Comparison of ENCODE assay signal across 8 cellular contexts in genomic region chr3:47381317-47382157, GRCh38. TPM values are rescaled to one million over a fixed set of nuclear protein-coding genes. Genes with fewer than 3 reads are reported as not detected.
A peak's percentile ranks its signal among the peaks of the same experiment; 100 is the strongest.
DNase-seq lines count a peak whose midpoint lies in the region; ATAC-seq and TF ChIP-seq lines count a peak whose summit lies in the region.

No MANE protein-coding gene starts in this region.

- H2BK5ac ChIP-seq in IMR-90 (ENCODE audit: low read depth, low read length, poor library complexity, severe bottlenecking): peak overlapping the region; percentile 74

- peak overlapping the region; percentile 87 for H3K4me3 ChIP-seq in DOHH2 (ENCODE audit: low read length)
- peak overlapping the region; percentile 58 for H3K4me3 ChIP-seq in IMR-90 (ENCODE audit: insufficient read depth, low read depth, low read length)
- peak overlapping the region; percentile 84 to 88 for H3K4me3 ChIP-seq in neutrophil (ENCODE audit: low read depth in 1 of 2, low read length in 1 of 2)

- H2BK20ac ChIP-seq in IMR-90 (ENCODE audit: low read depth, low read length): no peak overlapping the region

- H3K27ac ChIP-seq in DOHH2 (ENCODE audit: low read depth, low read length) (peak overlapping the region; percentile 65), IMR-90 (ENCODE audit: insufficient read depth, low read length) (peak overlapping the region; percentile 75), neutrophil (peak overlapping the region; percentile 93), substantia nigra (ENCODE audit: low read depth, low read length, poor library complexity, severe bottlenecking) (peak overlapping the region; percentile 93)

- H4K5ac ChIP-seq in IMR-90 (ENCODE audit: low read depth, low read length): peak overlapping the region; percentile 32

- TF ChIP-seq CTCF in DOHH2 (IDR thresholded peaks at IDR 0.05; ENCODE audit: low read depth, low read length, poor library complexity, severe bottlenecking) (no peak), IMR-90 (conservative IDR thresholded peaks at IDR 0.05; ENCODE audit: low read depth, low read length) (no peak), neutrophil (IDR thresholded peaks at IDR 0.05) (no peak)

- no TSS peak for BruUV-seq in IMR-90 (replicated peaks; lab: Mats Ljungman, UMichigan)

- H2AK9ac ChIP-seq in IMR-90 (replicated peaks; ENCODE audit: low read depth, low read length, poor library complexity): peak overlapping the region; percentile 99

- H3K79me2 ChIP-seq in DOHH2 (ENCODE audit: control insufficient read depth, low read length): peaks cover 75% of the 10 kb centered on the region

- peaks cover 15% of the 10 kb centered on the region for H3K9me1 ChIP-seq in IMR-90 (ENCODE audit: insufficient read depth, low read length)

- H3F3A ChIP-seq in DOHH2 (ENCODE audit: control insufficient read depth, insufficient read depth): no peaks in the 10 kb centered on the region

- H2AK5ac ChIP-seq in IMR-90 (ENCODE audit: low read depth, low read length): peak overlapping the region; percentile 97

- H3K36me3 ChIP-seq in DOHH2 (ENCODE audit: control insufficient read depth, low read length): no peaks in the 10 kb centered on the region
- peaks cover 4% of the 10 kb centered on the region; the same call in 1 of the 2 replicates for H3K36me3 ChIP-seq in IMR-90 (ENCODE audit: control insufficient read depth, insufficient read depth, low read length)
- H3K36me3 ChIP-seq in neutrophil: peaks cover 11% of the 10 kb centered on the region

- 0 out of 2 replicates have a peak, but pooled peaks cover 4% of the 10 kb centered on the region for H4K20me1 ChIP-seq in DOHH2 (ENCODE audit: control insufficient read depth, insufficient read depth, low read depth, low read length)
- peaks cover 40% of the 10 kb centered on the region for H4K20me1 ChIP-seq in IMR-90 (ENCODE audit: insufficient read depth, low read length)

- H3K27me3 ChIP-seq in DOHH2 (ENCODE audit: control insufficient read depth, low read length): no peaks in the 10 kb centered on the region
- H3K27me3 ChIP-seq in IMR-90 (ENCODE audit: control insufficient read depth, insufficient read depth, low read length): no peaks in the 10 kb centered on the region
- H3K27me3 ChIP-seq in neutrophil: no peaks in the 10 kb centered on the region

- peak overlapping the region; percentile 11; the same call in 1 of the 2 replicates for H3K18ac ChIP-seq in IMR-90 (ENCODE audit: low read depth, low read length)

- in situ Hi-C loops in IMR-90 (cut with MboI; ENCODE audit: low sequenced_read_pairs): no loop called here

- peaks cover 32 to 73% of the 10 kb centered on the region in 2 experiments for H3K79me1 ChIP-seq in IMR-90 (ENCODE audit: low read depth in 1 of 2, low read length in 2 of 2)

- WGBS in IMR-90 (ENCODE audit: extremely low coverage in 2 of 2, insufficient read length in 1 of 2), 2 experiments: 2% methylated on average over 18 of the region's 44 CpGs; no CpG with 5 or more reads in 1 of the 2 experiments

- H2BK15ac ChIP-seq in IMR-90 (ENCODE audit: low read depth, low read length): no peak overlapping the region

- H3K9me2 ChIP-seq in DOHH2 (replicated peaks; ENCODE audit: control insufficient read depth, low read length): no peaks in the 10 kb centered on the region

- H3K4me2 ChIP-seq in DOHH2 (ENCODE audit: low read length) (peak overlapping the region; percentile 67), IMR-90 (ENCODE audit: low read depth, low read length) (peak overlapping the region; percentile 94)

- H4K8ac ChIP-seq in IMR-90 (ENCODE audit: low read depth in 2 of 2, low read length in 2 of 2): peak overlapping the region; percentile 80 to 93; a peak in 3 of 4 replicates

- intact Hi-C loops in IMR-90 (cut with micrococcal nuclease): loop anchor here (5.0 kb wide), 1 partner anchor 406 kb away; no protein-coding TSS in a partner anchor

- ATAC-seq in GM21576 (IDR thresholded peaks at IDR 0.05; ENCODE audit: unreplicated experiment) (peak; percentile 63), IMR-90 (ENCODE audit: low read depth) (peak; percentile 86)

- peak overlapping the region; percentile 89 for H3K23ac ChIP-seq in IMR-90 (ENCODE audit: low read depth, low read length)

- peak overlapping the region; percentile 95 for H3K4ac ChIP-seq in IMR-90 (ENCODE audit: low read depth, low read length)

- CTCF ChIA-PET in IMR-90 (lab: Yijun Ruan, JAX): no interaction called here

- dilution Hi-C loops in IMR-90 (cut with HindIII; ENCODE audit: low sequenced_read_pairs, unreplicated experiment): no loop called here

- peak overlapping the region; percentile 86 for H2AFZ ChIP-seq in IMR-90 (replicated peaks; ENCODE audit: low read length, poor library complexity)

- no peak; the same call in 1 of the 2 replicates for TF ChIP-seq RAD21 in IMR-90 (IDR thresholded peaks at IDR 0.05; ENCODE audit: low read length)

- peak; percentile 85 for DNase-seq in IMR-90
- DNase-seq in SIG-M5 (lab: John Stamatoyannopoulos, UW): peak; percentile 59
- peak; percentile 60 for DNase-seq in activated gamma-delta T cell treated with anti-CD3 and anti-CD28 coated beads, Interleukin-2, amount 50 U/mL, for 16 hours (ENCODE audit: low read depth)
- DNase-seq in foreskin melanocyte: peak; percentile 86
- DNase-seq in substantia nigra (lab: John Stamatoyannopoulos, UW): peak in 40 of 49 donors; percentile 25 to 85 (median 69)

- TF ChIP-seq POLR2A in IMR-90 (IDR thresholded peaks at IDR 0.05; ENCODE audit: low read depth, low read length): peak; percentile 38

- H3K9ac ChIP-seq in IMR-90 (ENCODE audit: low read depth, low read length): peak overlapping the region; percentile 75

- peak overlapping the region; percentile 67; the same call in 1 of the 2 replicates for H3K56ac ChIP-seq in IMR-90 (ENCODE audit: extremely low read depth, insufficient read depth, low read length)

- no peaks in the 10 kb centered on the region for H3K9me3 ChIP-seq in DOHH2 (ENCODE audit: control insufficient read depth, insufficient read depth, low read length)
- H3K9me3 ChIP-seq in IMR-90 (ENCODE audit: control insufficient read depth, insufficient read depth, low read length): no peaks in the 10 kb centered on the region
- H3K9me3 ChIP-seq in neutrophil: no peaks in the 10 kb centered on the region

- peak overlapping the region; percentile 89 for H4K91ac ChIP-seq in IMR-90 (ENCODE audit: insufficient read depth, low read depth, low read length)

- peaks cover 40% of the 10 kb centered on the region for H3K4me1 ChIP-seq in DOHH2 (ENCODE audit: control insufficient read depth, low read length)
- H3K4me1 ChIP-seq in IMR-90 (ENCODE audit: control insufficient read depth, insufficient read depth, low read length): peaks cover 7% of the 10 kb centered on the region
- peaks cover 40 to 47% of the 10 kb centered on the region in 2 experiments for H3K4me1 ChIP-seq in neutrophil (ENCODE audit: control insufficient read depth in 1 of 2, insufficient read depth in 1 of 2, low read depth in 1 of 2, low read length in 1 of 2)

- 0 out of 2 replicates have a peak overlapping the region, but pooled peaks have one; percentile 19 for H2BK120ac ChIP-seq in IMR-90 (ENCODE audit: low read depth, low read length)

- H3K14ac ChIP-seq in IMR-90 (replicated peaks; ENCODE audit: low read depth, low read length): peak overlapping the region; percentile 97

- POLR2A ChIA-PET in IMR-90 (lab: Charles Lee; ENCODE audit: unreplicated experiment): interaction anchor here (0.5 to 1.3 kb wide), 2 partner anchors 13 to 405 kb away, joined by 4 read pairs; no protein-coding TSS in a partner anchor

TF ChIP-seq in IMR-90, 13 proteins besides CTCF, POLR2A, EP300 and RAD21:
- TF ChIP-seq MAZ (IDR thresholded peaks at IDR 0.05; ENCODE audit: borderline replicate concordance, low read depth, low read length): no peak; the same call in 1 of the 2 replicates
- no peak for TF ChIP-seq USF2 (IDR thresholded peaks at IDR 0.05; ENCODE audit: low read depth, low read length)
- TF ChIP-seq CHD1 (IDR thresholded peaks at IDR 0.05; ENCODE audit: low read depth, low read length): peak; percentile 84; the same call in 1 of the 2 replicates
- no peak for TF ChIP-seq ELK1 (IDR thresholded peaks at IDR 0.05; ENCODE audit: borderline replicate concordance, low read depth, low read length)
- TF ChIP-seq MXI1 (IDR thresholded peaks at IDR 0.05; ENCODE audit: borderline replicate concordance, low read depth, low read length): peak; percentile 98
TF ChIP-seq in IMR-90: peak in this region for 2.

RNA-seq across cellular contexts. Expression of gene PTPN23, which starts 0.7 kb away (rescaled TPM):
- 4.4 and 4.5 TPM in 2 replicates for total RNA-seq in IMR-90 (2012; rRNA removed)
- 13.9 and 15.1 TPM in 2 replicates for polyA plus RNA-seq in IMR-90 (2012; rRNA removed)
- polyA plus RNA-seq in IMR-90 (2012; cell fraction: cytosol; rRNA removed): 7.3 and 8.9 TPM in 2 replicates
- 33.7 and 64.5 TPM in 2 replicates for polyA plus RNA-seq in IMR-90 (2012; cell fraction: nucleus; rRNA removed; ENCODE audit: low replicate concordance)

Comparison
In these comparisons a context has a peak if more than half of its experiments do, and no peak if none do; other contexts are left out.
1. Peak in every context shown above with its lines: DNase-seq, ATAC-seq, H3K4me3 ChIP-seq and H3K27ac ChIP-seq.